ENCODE assay signal across 1 cellular context in the genomic region with DNA sequence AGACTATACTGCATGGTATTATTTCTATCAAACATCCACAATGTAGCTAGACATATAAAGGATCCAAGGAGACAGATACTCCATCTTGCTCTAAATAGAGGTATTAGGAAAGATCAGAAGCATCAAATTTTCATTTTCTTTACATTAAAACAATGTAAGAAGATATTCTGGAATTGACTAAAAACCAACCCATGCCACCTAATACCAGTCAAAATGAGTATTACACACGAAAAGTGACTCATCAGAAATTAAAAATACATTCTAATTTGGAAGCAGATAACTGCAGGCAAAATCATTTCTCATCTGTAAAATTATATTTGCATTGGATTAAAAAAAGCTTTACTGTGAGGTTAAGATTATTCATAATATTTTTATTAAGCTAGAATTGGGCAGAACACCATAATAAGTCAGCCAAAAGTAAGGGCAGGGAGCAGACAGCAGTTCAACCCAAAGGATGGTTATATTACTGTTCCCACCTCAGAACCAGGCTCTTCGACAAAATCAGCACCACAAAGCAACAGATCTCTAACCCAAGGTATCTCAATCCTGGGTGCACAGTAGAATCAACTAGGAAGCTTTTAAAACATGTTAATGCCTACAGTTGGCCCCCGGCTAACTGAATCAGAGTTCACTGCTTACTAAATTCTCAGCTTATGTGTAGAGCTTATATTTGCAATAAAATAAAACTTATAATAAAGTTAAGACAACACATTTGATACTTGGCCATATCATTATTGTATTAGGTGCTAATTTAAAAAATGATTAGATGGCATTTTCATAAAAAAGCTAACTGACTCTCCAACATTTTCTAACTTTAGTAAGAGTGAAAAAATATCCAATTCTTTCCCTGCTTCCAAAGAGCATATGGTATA.
TF ChIP-seq lines count a peak whose summit lies in the region.

No MANE protein-coding gene starts in this region.

TF ChIP-seq in IMR-90, 13 proteins besides CTCF, POLR2A, EP300 and RAD21:
- TF ChIP-seq MAFK (IDR thresholded peaks at IDR 0.05; ENCODE audit: low read depth, low read length): 0 out of 2 replicates have a peak, but pooled peaks have one; percentile 7
- no peak for TF ChIP-seq MAZ (IDR thresholded peaks at IDR 0.05; ENCODE audit: borderline replicate concordance, low read depth, low read length)
